34 cellular contexts compared by ENCODE assay signal in the genomic region with DNA sequence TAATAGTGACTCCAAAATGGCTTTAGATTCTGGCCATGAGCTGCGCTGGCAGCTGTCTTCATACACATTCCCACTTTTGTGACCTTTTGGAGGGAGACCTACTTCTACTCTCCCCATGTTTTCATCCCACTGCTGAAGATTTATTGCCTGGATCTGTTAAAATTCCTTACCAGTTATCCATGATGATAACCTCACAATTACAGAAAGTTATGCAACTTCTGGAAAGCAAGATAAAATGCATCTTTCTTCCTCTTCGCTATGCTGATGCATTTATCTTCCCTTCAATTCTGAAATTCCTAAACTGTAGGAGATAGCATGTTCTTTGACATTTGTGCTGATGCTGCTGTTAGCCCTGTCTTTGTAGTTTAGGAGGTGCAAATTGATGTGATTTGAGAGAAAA.
"Had no signal": no experiment of that assay in that cellular context is flagged by ENCODE, and none has a peak within 500 bp of the region (broad histone marks: within the 10 kb centered on the region; RNA-seq: fewer than 3 reads in every experiment).

No MANE protein-coding gene starts in this region.

- DNase-seq: activated B cell treated with CpG ODN at 0.5 μM for 24 hours; activated CD4-positive, alpha-beta memory T cell treated with anti-CD3 and anti-CD28 coated beads for 36 hours; activated CD4-positive, alpha-beta T cell treated with anti-CD3 and anti-CD28 coated beads for 4 hours; activated CD4-positive, alpha-beta T cell treated with anti-CD3 and anti-CD28 coated beads, Interleukin-2, amount 10 ng/mL, durations not matched to agents 24 days and 14 days; activated CD4-positive, alpha-beta T cell treated with anti-CD3 and anti-CD28 coated beads, Interleukin-2, amount 50 U/mL, for 1 hour; activated CD4-positive, alpha-beta T cell treated with anti-CD3 and anti-CD28 coated beads, Interleukin-2, amount 50 U/mL, for 4 hours; activated CD4-positive, CD25-positive, alpha-beta regulatory T cell treated with anti-CD3 and anti-CD28 coated beads, Interleukin-2, amount 50 U/mL, for 72 hours; activated CD8-positive, alpha-beta memory T cell treated with anti-CD3 and anti-CD28 coated beads, Interleukin-2, amount 50 U/mL, for 4 hours; activated CD8-positive, alpha-beta T cell treated with anti-CD3 and anti-CD28 coated beads for 36 hours; activated effector memory CD4-positive, alpha-beta T cell treated with anti-CD3 and anti-CD28 coated beads, Interleukin-2, amount 50 U/mL, for 16 hours; activated gamma-delta T cell treated with Interleukin-2 at 50 U/mL for 16 hours; activated naive CD4-positive, alpha-beta T cell; activated naive CD4-positive, alpha-beta T cell treated with anti-CD3 and anti-CD28 coated beads for 36 hours; activated naive CD4-positive, alpha-beta T cell treated with anti-CD3 and anti-CD28 coated beads, Interleukin-2, amount 50 U/mL, for 16 hours; activated naive CD8-positive, alpha-beta T cell treated with anti-CD3 and anti-CD28 coated beads for 36 hours; activated T-cell treated with anti-CD3 and anti-CD28 coated beads for 4 hours; activated T-cell treated with anti-CD3 and anti-CD28 coated beads, Interleukin-2, amount 50 U/mL, for 1 hour; activated T-cell treated with anti-CD3 and anti-CD28 coated beads, Interleukin-2, amount 50 U/mL, for 4 hours; activated T-cell treated with anti-CD3 and anti-CD28 coated beads, Interleukin-2, amount 50 U/mL, for 72 hours; adrenal gland; amygdala; anterior cingulate cortex; caudate nucleus; cerebellar nuclear complex; T-helper 1 cell; T-helper 2 cell; T-helper 9 cell had no signal

- H3K27ac ChIP-seq: adrenal gland, ascending aorta, cardiac muscle cell, VCaP had no signal

- FAIRE-seq: bronchial epithelial cell, TTC549 had no signal

- H3K9me3 ChIP-seq: adrenal gland, ascending aorta had no signal

- H3K27me3 ChIP-seq: adrenal gland, ascending aorta, cardiac muscle cell had no signal

- H3K4me3 ChIP-seq: adrenal gland, ascending aorta, cardiac muscle cell had no signal

- H3K36me3 ChIP-seq: adrenal gland, ascending aorta, cardiac muscle cell had no signal

- ATAC-seq: activated CD8-positive, alpha-beta T cell treated with anti-CD3 and anti-CD28 coated beads for 36 hours; activated naive CD4-positive, alpha-beta T cell treated with anti-CD3 and anti-CD28 coated beads, Interleukin-2, amount 50 U/mL, for 72 hours; activated T-cell treated with anti-CD3 and anti-CD28 coated beads, Interleukin-2, amount 50 U/mL, for 4 hours; activated T-cell treated with anti-CD3 and anti-CD28 coated beads, Interleukin-2, amount 50 U/mL, for 72 hours; activated T-helper 17 cell treated with anti-CD3 and anti-CD28 coated beads, Interleukin-2, amount 50 U/mL, for 72 hours had no signal

- H3K4me1 ChIP-seq: adrenal gland, ascending aorta had no signal
